In genomic region chr2:30267161-30267568, GRCh38 we compare ENCODE assay signal across 1 cellular context.
TF ChIP-seq lines count a peak whose summit lies in the region.

No MANE protein-coding gene starts in this region.

TF ChIP-seq in K562, 482 proteins besides CTCF, POLR2A, EP300 and RAD21:
- TF ChIP-seq NFATC3 (IDR thresholded peaks at IDR 0.05) (no peak), CC2D1A (IDR thresholded peaks at IDR 0.05) (0 out of 2 replicates have a peak, but pooled peaks have one; percentile 58), CHAMP1 (IDR thresholded peaks at IDR 0.05) (peak; percentile 80; the same call in 1 of the 2 replicates), ZBTB7A (IDR thresholded peaks at IDR 0.05; ENCODE audit: borderline replicate concordance, control insufficient read depth, low read depth, low read length) (0 out of 2 replicates have a peak, but pooled peaks have one; percentile 10), SIN3A (IDR thresholded peaks at IDR 0.05; ENCODE audit: borderline replicate concordance in 2 of 2, control insufficient read depth in 1 of 2, low read depth in 2 of 2, low read length in 2 of 2) (no peak), RREB1 (CRISPR knock-in tag; IDR thresholded peaks at IDR 0.05) (no peak), ETV6 (IDR thresholded peaks at IDR 0.05; ENCODE audit: borderline replicate concordance in 1 of 2, low read depth in 2 of 2, low read length in 1 of 2) (no peak), ETV6 (CRISPR knock-in tag; IDR thresholded peaks at IDR 0.05; ENCODE audit: borderline replicate concordance) (no peak), L3MBTL2 (IDR thresholded peaks at IDR 0.05) (peak; percentile 13; the same call in 1 of the 2 replicates)
